Comparison of ENCODE assay signal across 1 cellular context in genomic region chr2:143505542-143505941, GRCh38.
TF ChIP-seq lines count a peak whose summit lies in the region.

No MANE protein-coding gene starts in this region.

TF ChIP-seq in WTC11, 78 proteins besides CTCF, POLR2A, EP300 and RAD21 (continued from another document):
- no peak for TF ChIP-seq HMGXB4 (CRISPR knock-in tag; IDR thresholded peaks at IDR 0.05)
- no peak for TF ChIP-seq ZNF423 (CRISPR knock-in tag; IDR thresholded peaks at IDR 0.05)
- no peak for TF ChIP-seq GRHL2 (CRISPR knock-in tag; IDR thresholded peaks at IDR 0.05; ENCODE audit: insufficient replicate concordance, severe bottlenecking)
- TF ChIP-seq E2F1 (CRISPR knock-in tag; IDR thresholded peaks at IDR 0.05), result no peak
- TF ChIP-seq SMAD3 (CRISPR knock-in tag; IDR thresholded peaks at IDR 0.05; ENCODE audit: borderline replicate concordance), result no peak
- no peak for TF ChIP-seq PRRX2 (CRISPR knock-in tag; IDR thresholded peaks at IDR 0.05)
- no peak for TF ChIP-seq ZBTB43 (CRISPR knock-in tag; IDR thresholded peaks at IDR 0.05)
- TF ChIP-seq ARID4B (CRISPR knock-in tag; IDR thresholded peaks at IDR 0.05; ENCODE audit: borderline replicate concordance), result no peak
